1 cellular context compared by ENCODE assay signal in genomic region chr2:68122680-68122964, GRCh38.
TF ChIP-seq lines count a peak whose summit lies in the region.

No MANE protein-coding gene starts in this region.

TF ChIP-seq in endothelial cell of umbilical vein, 7 proteins besides CTCF, POLR2A, EP300 and RAD21 (continued from another document):
- TF ChIP-seq JUN (IDR thresholded peaks at IDR 0.05; ENCODE audit: borderline replicate concordance, insufficient read depth, insufficient read length, low read depth) (no peak), GATA2 (IDR thresholded peaks at IDR 0.05; ENCODE audit: insufficient read depth, insufficient read length, low read depth, low read length) (no peak), EZH2 (IDR thresholded peaks at IDR 0.05; ENCODE audit: borderline replicate concordance, low read depth, low read length, severe bottlenecking) (no peak), POLR2AphosphoS5 (IDR thresholded peaks at IDR 0.05; ENCODE audit: insufficient read depth, low read depth, low read length) (no peak), MYC (IDR thresholded peaks at IDR 0.05; ENCODE audit: low read depth, low read length) (no peak)
